In the genomic region with DNA sequence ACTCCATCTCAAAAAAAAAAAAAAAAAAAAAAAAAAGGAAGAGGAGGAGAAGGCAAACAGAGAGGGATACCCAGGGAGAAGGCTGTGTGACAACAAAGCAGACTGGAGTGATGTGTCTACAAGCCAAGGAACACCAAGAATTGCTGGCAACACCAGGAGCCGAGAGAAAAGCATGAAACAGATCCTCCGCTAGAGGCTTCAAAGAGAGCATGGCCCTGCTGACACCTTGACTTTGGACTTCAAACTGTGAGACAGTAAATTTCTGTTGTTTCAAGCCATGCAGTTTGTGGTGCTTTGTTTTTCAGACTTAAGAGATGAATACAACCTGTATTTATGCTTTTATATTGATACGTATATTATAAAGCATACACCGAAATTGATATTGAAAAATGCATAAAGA, we compare ENCODE assay signal across 37 cellular contexts.
"Had no signal": no experiment of that assay in that cellular context is flagged by ENCODE, and none has a peak within 500 bp of the region (broad histone marks: within the 10 kb centered on the region; RNA-seq: fewer than 3 reads in every experiment).

No MANE protein-coding gene starts in this region.

- H3K4me3 Mint-ChIP-seq: activated B cell treated with CpG ODN at 0.5 μM for 24 hours; activated CD4-positive, alpha-beta memory T cell treated with anti-CD3 and anti-CD28 coated beads, Interleukin-2, amount 10 ng/mL, durations not matched to agents 7 days and 5 days; activated CD4-positive, alpha-beta T cell treated with anti-CD3 and anti-CD28 coated beads, Interleukin-2, amount 10 ng/mL, durations not matched to agents 24 days and 14 days; activated CD8-positive, alpha-beta memory T cell treated with anti-CD3 and anti-CD28 coated beads, Interleukin-2, amount 10 ng/mL, durations not matched to agents 7 days and 5 days; activated CD8-positive, alpha-beta T cell treated with anti-CD3 and anti-CD28 coated beads, Interleukin-2, amount 10 ng/mL, durations not matched to agents 7 days and 5 days; activated naive CD4-positive, alpha-beta T cell treated with anti-CD3 and anti-CD28 coated beads, Interleukin-2, amount 10 ng/mL, durations not matched to agents 7 days and 5 days; activated naive CD4-positive, alpha-beta T cell treated with anti-CD3 and anti-CD28 coated beads, Interleukin-2, amount 50 U/mL, for 24 hours; activated naive CD8-positive, alpha-beta T cell; activated naive CD8-positive, alpha-beta T cell treated with anti-CD3 and anti-CD28 coated beads, Interleukin-2, amount 10 ng/mL, durations not matched to agents 7 days and 5 days; activated naive CD8-positive, alpha-beta T cell treated with anti-CD3 and anti-CD28 coated beads, Interleukin-2, amount 50 U/mL, for 24 hours; activated T-cell treated with anti-CD3 and anti-CD28 coated beads, Interleukin-2, amount 50 U/mL, for 24 hours; brain; central memory CD8-positive, alpha-beta T cell; T-helper 1 cell treated with Interleukin-12 subunit alpha and Interleukin-12 subunit beta and Interleukin-4 antibody, amounts not matched to agents 30 μg/mL and 1 μg/mL, for 36 hours; T-helper 2 cell treated with Interferon-gamma antibody and Interleukin-4, amounts not matched to agents 5 μg/mL and 100 μg/mL, for 36 hours had no signal

- H3K36me3 Mint-ChIP-seq: activated CD8-positive, alpha-beta memory T cell treated with anti-CD3 and anti-CD28 coated beads, Interleukin-2, amount 10 ng/mL, durations not matched to agents 7 days and 5 days; activated naive CD4-positive, alpha-beta T cell treated with anti-CD3 and anti-CD28 coated beads, Interleukin-2, amount 10 ng/mL, durations not matched to agents 7 days and 5 days; activated naive CD8-positive, alpha-beta T cell treated with anti-CD3 and anti-CD28 coated beads, Interleukin-2, amount 10 ng/mL, durations not matched to agents 7 days and 5 days; brain had no signal

- H3K27ac Mint-ChIP-seq: activated B cell treated with CpG ODN at 0.5 μM for 24 hours; activated CD4-positive, alpha-beta memory T cell treated with anti-CD3 and anti-CD28 coated beads, Interleukin-2, amount 10 ng/mL, durations not matched to agents 7 days and 5 days; activated CD4-positive, alpha-beta T cell treated with anti-CD3 and anti-CD28 coated beads, Interleukin-2, amount 10 ng/mL, durations not matched to agents 24 days and 14 days; activated CD8-positive, alpha-beta memory T cell treated with anti-CD3 and anti-CD28 coated beads, Interleukin-2, amount 10 ng/mL, durations not matched to agents 7 days and 5 days; activated CD8-positive, alpha-beta T cell treated with anti-CD3 and anti-CD28 coated beads, Interleukin-2, amount 10 ng/mL, durations not matched to agents 7 days and 5 days; activated naive CD4-positive, alpha-beta T cell treated with anti-CD3 and anti-CD28 coated beads, Interleukin-2, amount 10 ng/mL, durations not matched to agents 7 days and 5 days; activated naive CD4-positive, alpha-beta T cell treated with anti-CD3 and anti-CD28 coated beads, Interleukin-2, amount 50 U/mL, for 24 hours; activated naive CD8-positive, alpha-beta T cell; activated naive CD8-positive, alpha-beta T cell treated with anti-CD3 and anti-CD28 coated beads, Interleukin-2, amount 10 ng/mL, durations not matched to agents 7 days and 5 days; activated naive CD8-positive, alpha-beta T cell treated with anti-CD3 and anti-CD28 coated beads, Interleukin-2, amount 50 U/mL, for 24 hours; activated T-cell treated with anti-CD3 and anti-CD28 coated beads, Interleukin-2, amount 50 U/mL, for 24 hours; activated T-helper 2 cell treated with anti-CD3 and anti-CD28 coated beads, Interferon-gamma antibody, Interleukin-2, Interleukin-4, amounts not matched to agents 10 μg/mL and 5 μg/mL and 100 μg/mL, durations not matched to agents 14 hours and 24 hours and 36 hours; brain; T-helper 1 cell treated with Interleukin-12 subunit alpha and Interleukin-12 subunit beta and Interleukin-4 antibody, amounts not matched to agents 30 μg/mL and 1 μg/mL, for 36 hours; T-helper 2 cell treated with Interferon-gamma antibody and Interleukin-4, amounts not matched to agents 5 μg/mL and 100 μg/mL, for 36 hours had no signal

- ATAC-seq: activated CD8-positive, alpha-beta memory T cell treated with anti-CD3 and anti-CD28 coated beads, Interleukin-2, amount 10 ng/mL, durations not matched to agents 7 days and 5 days; activated CD8-positive, alpha-beta T cell treated with anti-CD3 and anti-CD28 coated beads, Interleukin-2, amount 10 ng/mL, durations not matched to agents 7 days and 5 days; activated naive CD8-positive, alpha-beta T cell treated with anti-CD3 and anti-CD28 coated beads, Interleukin-2, amount 50 U/mL, for 24 hours had no signal

- FAIRE-seq: bronchial epithelial cell, TTC549 had no signal

- H3K4me1 Mint-ChIP-seq: activated B cell treated with CpG ODN at 0.5 μM for 24 hours; activated CD4-positive, alpha-beta memory T cell treated with anti-CD3 and anti-CD28 coated beads, Interleukin-2, amount 10 ng/mL, durations not matched to agents 7 days and 5 days; activated CD4-positive, alpha-beta T cell treated with anti-CD3 and anti-CD28 coated beads, Interleukin-2, amount 10 ng/mL, durations not matched to agents 24 days and 14 days; activated CD8-positive, alpha-beta memory T cell treated with anti-CD3 and anti-CD28 coated beads, Interleukin-2, amount 10 ng/mL, durations not matched to agents 7 days and 5 days; activated naive CD4-positive, alpha-beta T cell treated with anti-CD3 and anti-CD28 coated beads, Interleukin-2, amount 10 ng/mL, durations not matched to agents 7 days and 5 days; activated naive CD4-positive, alpha-beta T cell treated with anti-CD3 and anti-CD28 coated beads, Interleukin-2, amount 50 U/mL, for 24 hours; activated naive CD8-positive, alpha-beta T cell treated with anti-CD3 and anti-CD28 coated beads, Interleukin-2, amount 10 ng/mL, durations not matched to agents 7 days and 5 days; activated naive CD8-positive, alpha-beta T cell treated with anti-CD3 and anti-CD28 coated beads, Interleukin-2, amount 50 U/mL, for 24 hours; brain; central memory CD8-positive, alpha-beta T cell had no signal

- H3K4me3 ChIP-seq: ascending aorta, cardiac muscle cell had no signal

- H3K27ac ChIP-seq: ascending aorta, cardiac muscle cell, VCaP had no signal

- H3K36me3 ChIP-seq: ascending aorta, cardiac muscle cell had no signal

- DNase-seq: activated B cell treated with CpG ODN at 0.5 μM for 24 hours; activated CD4-positive, alpha-beta memory T cell treated with anti-CD3 and anti-CD28 coated beads, Interleukin-2, amount 10 ng/mL, durations not matched to agents 7 days and 5 days; activated CD4-positive, alpha-beta T cell treated with anti-CD3 and anti-CD28 coated beads for 4 hours; activated CD4-positive, alpha-beta T cell treated with anti-CD3 and anti-CD28 coated beads, Interleukin-2, amount 10 ng/mL, durations not matched to agents 24 days and 14 days; activated CD4-positive, alpha-beta T cell treated with anti-CD3 and anti-CD28 coated beads, Interleukin-2, amount 50 U/mL, for 48 hours; activated CD4-positive, CD25-positive, alpha-beta regulatory T cell treated with anti-CD3 and anti-CD28 coated beads, Interleukin-2, amount 50 U/mL, for 72 hours; activated CD8-positive, alpha-beta memory T cell treated with anti-CD3 and anti-CD28 coated beads for 24 hours; activated CD8-positive, alpha-beta memory T cell treated with anti-CD3 and anti-CD28 coated beads, Interleukin-2, amount 10 ng/mL, durations not matched to agents 7 days and 5 days; activated CD8-positive, alpha-beta memory T cell treated with anti-CD3 and anti-CD28 coated beads, Interleukin-2, amount 50 U/mL, for 48 hours; activated CD8-positive, alpha-beta T cell treated with anti-CD3 and anti-CD28 coated beads, Interleukin-2, amount 10 ng/mL, durations not matched to agents 7 days and 5 days; activated effector memory CD4-positive, alpha-beta T cell treated with Interleukin-2 at 50 U/mL for 16 hours; activated gamma-delta T cell; activated naive CD4-positive, alpha-beta T cell treated with anti-CD3 and anti-CD28 coated beads, Interleukin-2, amount 10 ng/mL, durations not matched to agents 7 days and 5 days; activated naive CD4-positive, alpha-beta T cell treated with Interleukin-2 at 50 U/mL for 16 hours; activated naive CD8-positive, alpha-beta T cell treated with anti-CD3 and anti-CD28 coated beads, Interleukin-2, amount 10 ng/mL, durations not matched to agents 7 days and 5 days; activated naive CD8-positive, alpha-beta T cell treated with anti-CD3 and anti-CD28 coated beads, Interleukin-2, amount 50 U/mL, for 24 hours; activated T-cell treated with anti-CD3 and anti-CD28 coated beads, Interleukin-2, amount 50 U/mL, for 24 hours; activated T-cell treated with anti-CD3 and anti-CD28 coated beads, Interleukin-2, amount 50 U/mL, for 48 hours; amygdala; anterior cingulate cortex; caudate nucleus; cerebellar nuclear complex; T-helper 1 cell; T-helper 2 cell; T-helper 9 cell had no signal

- H3K27me3 ChIP-seq: ascending aorta, cardiac muscle cell had no signal

- H3K9me3 Mint-ChIP-seq: activated CD4-positive, alpha-beta memory T cell treated with anti-CD3 and anti-CD28 coated beads, Interleukin-2, amount 10 ng/mL, durations not matched to agents 7 days and 5 days; activated CD4-positive, alpha-beta T cell treated with anti-CD3 and anti-CD28 coated beads, Interleukin-2, amount 10 ng/mL, durations not matched to agents 24 days and 14 days; activated naive CD4-positive, alpha-beta T cell treated with anti-CD3 and anti-CD28 coated beads, Interleukin-2, amount 10 ng/mL, durations not matched to agents 7 days and 5 days; activated naive CD4-positive, alpha-beta T cell treated with anti-CD3 and anti-CD28 coated beads, Interleukin-2, amount 50 U/mL, for 24 hours; activated naive CD8-positive, alpha-beta T cell treated with anti-CD3 and anti-CD28 coated beads, Interleukin-2, amount 10 ng/mL, durations not matched to agents 7 days and 5 days; activated T-cell treated with anti-CD3 and anti-CD28 coated beads, Interleukin-2, amount 50 U/mL, for 24 hours; activated T-helper 2 cell treated with anti-CD3 and anti-CD28 coated beads, Interferon-gamma antibody, Interleukin-2, Interleukin-4, amounts not matched to agents 10 μg/mL and 5 μg/mL and 100 μg/mL, durations not matched to agents 14 hours and 24 hours and 36 hours; central memory CD8-positive, alpha-beta T cell; T-helper 1 cell treated with Interleukin-12 subunit alpha and Interleukin-12 subunit beta and Interleukin-4 antibody, amounts not matched to agents 30 μg/mL and 1 μg/mL, for 36 hours; T-helper 2 cell treated with Interferon-gamma antibody and Interleukin-4, amounts not matched to agents 5 μg/mL and 100 μg/mL, for 36 hours had no signal

- H3K4me1 ChIP-seq: ascending aorta had no signal
